8 cellular contexts compared by ENCODE assay signal in the genomic region with DNA sequence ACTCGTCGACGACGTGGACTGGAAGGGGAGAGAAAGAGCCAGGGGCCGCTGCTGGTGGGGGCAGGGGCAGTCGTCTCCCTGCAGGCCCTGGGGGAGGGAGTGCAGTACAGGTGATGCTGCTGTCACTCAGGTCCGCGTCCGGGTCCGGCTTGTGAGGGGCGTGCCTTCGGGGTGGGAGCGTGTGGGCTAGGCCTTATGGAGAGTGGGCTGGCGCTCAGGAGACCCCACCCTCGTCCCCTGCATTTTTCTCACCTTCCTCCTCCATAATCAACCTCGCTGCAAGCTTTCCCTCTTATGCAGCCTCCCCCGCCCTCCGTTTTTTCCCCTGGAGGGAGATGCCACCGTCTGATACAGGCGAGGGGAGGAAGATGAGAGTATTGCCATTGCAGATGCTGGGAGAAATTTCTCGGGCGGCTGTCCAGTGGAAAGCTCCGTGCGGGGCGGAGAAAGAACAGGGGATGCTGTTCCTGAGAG. TPM values are rescaled to one million over a fixed set of nuclear protein-coding genes. Genes with fewer than 3 reads are reported as not detected.
A peak's percentile ranks its signal among the peaks of the same experiment; 100 is the strongest.
DNase-seq lines count a peak whose midpoint lies in the region; ATAC-seq, FAIRE-seq and TF ChIP-seq lines count a peak whose summit lies in the region.

No MANE protein-coding gene starts in this region.

- peak overlapping the region; percentile 95 for H3K27ac ChIP-seq in 22Rv1
- H3K27ac ChIP-seq in HepG2 (ENCODE audit: extremely low read length, insufficient read depth, low read length) = peak overlapping the region; percentile 93

- WGBS in HepG2 (ENCODE audit: low lambda C conversion rate) = under 1% methylated on average over 15 of the region's 25 CpGs

- intact Hi-C loops in HepG2 (cut with micrococcal nuclease; ENCODE audit: unreplicated experiment) = no loop called here

- H3K79me2 ChIP-seq in HepG2 (ENCODE audit: insufficient read depth, low read length) = peaks cover 68% of the 10 kb centered on the region

- H3K9ac ChIP-seq in HepG2 (ENCODE audit: insufficient read depth, low read depth, low read length) = peak overlapping the region; percentile 95

- TF ChIP-seq EP300 in HepG2 (IDR thresholded peaks at IDR 0.05; ENCODE audit: low read depth in 2 of 2, low read length in 2 of 2) (0 out of 4 replicates have a peak, but pooled peaks of 1 of the 2 experiments have one; percentile 8), HepG2 (CRISPR knock-in tag; IDR thresholded peaks at IDR 0.05; ENCODE audit: borderline replicate concordance) (no peak)

- TF ChIP-seq CTCF in 22Rv1 (IDR thresholded peaks at IDR 0.05) (no peak), choroid plexus epithelial cell (conservative IDR thresholded peaks at IDR 0.05; ENCODE audit: low read depth, low read length) (no peak), HepG2 (CRISPR knock-in tag; IDR thresholded peaks at IDR 0.05) (no peak)

- H4K20me1 ChIP-seq in HepG2 (ENCODE audit: insufficient read depth, low read length) = peaks cover 30% of the 10 kb centered on the region

- TF ChIP-seq POLR2A in HepG2 (IDR thresholded peaks at IDR 0.05; ENCODE audit: insufficient read depth in 1 of 2, low read depth in 2 of 2, low read length in 2 of 2) = peak in 1 of 2 experiments; percentile 47; a peak in 1 of 4 replicates

- DNase-seq in NCI-H2171 (lab: John Stamatoyannopoulos, UW) = peak; percentile 70
- DNase-seq in choroid plexus epithelial cell (ENCODE audit: low read depth) = peak; percentile 60
- DNase-seq in HepG2 (ENCODE audit: low spot score) = peak; percentile 80
- peak; percentile 27 to 76 (median 37) for DNase-seq in stimulated activated CD4-positive, alpha-beta T cell treated with anti-CD3 and anti-CD28 coated beads, TNF-alpha, amount 100 ng/mL, for 24 hours (ENCODE audit: low read depth in 3 of 3)

- peak overlapping the region; percentile 76 for H3K4me3 ChIP-seq in choroid plexus epithelial cell (ENCODE audit: low read depth, low read length)
- H3K4me3 ChIP-seq in HepG2 (replicated peaks in 1 of 3; ENCODE audit: insufficient read depth in 1 of 3, low read depth in 2 of 3, low read length in 3 of 3) = peak overlapping the region; percentile 70 to 96 (median 95)

- ATAC-seq in GM18508 (IDR thresholded peaks at IDR 0.05; ENCODE audit: insufficient read depth, unreplicated experiment) = peak; percentile 15
- peak; percentile 28 for ATAC-seq in HG03039 (IDR thresholded peaks at IDR 0.05; ENCODE audit: unreplicated experiment)
- ATAC-seq in activated CD4-positive, CD25-positive, alpha-beta regulatory T cell treated with anti-CD3 and anti-CD28 coated beads, Interleukin-2, amount 50 U/mL, for 24 hours = peak; percentile 19 to 22
- peak; percentile 67 for ATAC-seq in HepG2

- H3K36me3 ChIP-seq in HepG2 (replicated peaks in 1 of 2; ENCODE audit: control insufficient read depth in 1 of 2, insufficient read depth in 2 of 2, low read length in 2 of 2) = peaks cover 0 to 2% of the 10 kb centered on the region in 2 experiments; a peak in 1 of 5 replicates

- no peak for TF ChIP-seq RAD21 in HepG2 (CRISPR knock-in tag; IDR thresholded peaks at IDR 0.05)

- H3K4me2 ChIP-seq in HepG2 (ENCODE audit: low read depth, low read length) = peak overlapping the region; percentile 96

- no TSS peak for BruUV-seq in HepG2 (replicated peaks; lab: Mats Ljungman, UMichigan)

- H3K9me3 ChIP-seq in HepG2 (ENCODE audit: low read length) = no peaks in the 10 kb centered on the region

- no peak overlapping the region for H2AFZ ChIP-seq in HepG2 (ENCODE audit: low read length)

- POLR2A ChIA-PET in HepG2 (lab: Yijun Ruan, JAX) = interaction anchor here (0.8 to 7.6 kb wide), 7 partner anchors 8 to 184 kb away, joined by 3 to 77 read pairs (median 7); a partner anchor contains a TSS

- peaks cover 65% of the 10 kb centered on the region for H3K4me1 ChIP-seq in HepG2 (ENCODE audit: insufficient read depth, low read length)

- FAIRE-seq in HepG2 (lab: Jason Lieb, UNC) = no peak

- H3K27me3 ChIP-seq in HepG2 (ENCODE audit: control insufficient read depth in 1 of 2, insufficient read depth in 2 of 2, low read length in 2 of 2) = no peaks in the 10 kb centered on the region; a peak in 1 of 5 replicates

- CTCF ChIA-PET in HepG2 (lab: Yijun Ruan, JAX; ENCODE audit: low intra/inter-chr PET ratio, low total read pairs) = no interaction called here

- in situ Hi-C loops in HepG2 (cut with HindIII; ENCODE audit: extremely low pct_ligation_motif_present, low pct_unique_long_range_greater_than_20kb) = no loop called here

TF ChIP-seq in HepG2, 621 proteins besides CTCF, POLR2A, EP300 and RAD21 (continues in another document):
- no peak for TF ChIP-seq JUND (CRISPR knock-in tag; IDR thresholded peaks at IDR 0.05)

RNA-seq across cellular contexts. Expression of a gene that starts 0.6 kb away (rescaled TPM):
- total RNA-seq in HepG2 (2016; rRNA removed; fragmentation: Illumina TruSeq; extraction: Trizol) = 134 and 169 TPM in 2 replicates
- total RNA-seq in HepG2 (2016; cell fraction: cytosol; rRNA removed; fragmentation: Illumina TruSeq; extraction: Trizol; ENCODE audit: low read depth) = 60.5 and 63.6 TPM in 2 replicates
- total RNA-seq in HepG2 (2016; cell fraction: insoluble cytoplasmic fraction; rRNA removed; fragmentation: Illumina TruSeq; extraction: Trizol) = 127 and 165 TPM in 2 replicates
- 55.2 and 56.6 TPM in 2 replicates for total RNA-seq in HepG2 (2016; cell fraction: membrane; rRNA removed; fragmentation: Illumina TruSeq; extraction: Trizol)
- total RNA-seq in HepG2 (2016; cell fraction: nucleus; rRNA removed; fragmentation: Illumina TruSeq; extraction: Trizol) = 108 and 132 TPM in 2 replicates
- polyA plus RNA-seq in HepG2 (2011; rRNA removed) = 95.6 and 112 TPM in 2 replicates
- 126 and 132 TPM in 2 replicates for polyA plus RNA-seq in HepG2 (2011; cell fraction: cytosol; rRNA removed)
- polyA plus RNA-seq in HepG2 (2011; cell fraction: nucleus; rRNA removed) = 35.3 and 41.3 TPM in 2 replicates
- 79.1 and 111 TPM in 2 replicates for polyA plus RNA-seq in HepG2 (2012)
- 32.9 and 34.1 TPM in 2 replicates for polyA plus RNA-seq in HepG2 (2016; cell fraction: cytosol; fragmentation: Illumina TruSeq; extraction: Trizol; ENCODE audit: low read depth)
- polyA plus RNA-seq in HepG2 (2016; cell fraction: insoluble cytoplasmic fraction; fragmentation: Illumina TruSeq; extraction: Trizol; ENCODE audit: low read depth) = 127 and 131 TPM in 2 replicates
- polyA plus RNA-seq in HepG2 (2016; cell fraction: membrane; fragmentation: Illumina TruSeq; extraction: Trizol; ENCODE audit: low read depth) = 34.7 and 37.2 TPM in 2 replicates
- 205 and 218 TPM in 2 replicates for polyA plus RNA-seq in HepG2 (2016; cell fraction: nucleus; fragmentation: Illumina TruSeq; extraction: Trizol; ENCODE audit: insufficient read depth, low read depth)
- polyA minus RNA-seq in HepG2 (2011; rRNA and poly(A)+ RNA removed; ENCODE audit: low replicate concordance) = 35.2 and 45.1 TPM in 2 replicates
- polyA minus RNA-seq in HepG2 (2011; cell fraction: cytosol; rRNA and poly(A)+ RNA removed) = 59.3 and 61.4 TPM in 2 replicates
- polyA minus RNA-seq in HepG2 (2011; cell fraction: nucleus; rRNA and poly(A)+ RNA removed) = 36.8 and 40.4 TPM in 2 replicates

RNA-seq across cellular contexts. Expression of a gene that starts 3.8 kb away (rescaled TPM):
- 85.1 and 148 TPM in 2 replicates for total RNA-seq in HepG2 (2016; rRNA removed; fragmentation: Illumina TruSeq; extraction: Trizol)
- total RNA-seq in HepG2 (2016; cell fraction: cytosol; rRNA removed; fragmentation: Illumina TruSeq; extraction: Trizol; ENCODE audit: low read depth) = 12.9 and 14.6 TPM in 2 replicates
- total RNA-seq in HepG2 (2016; cell fraction: insoluble cytoplasmic fraction; rRNA removed; fragmentation: Illumina TruSeq; extraction: Trizol) = 88.2 and 150 TPM in 2 replicates
- 37.4 and 44.8 TPM in 2 replicates for total RNA-seq in HepG2 (2016; cell fraction: membrane; rRNA removed; fragmentation: Illumina TruSeq; extraction: Trizol)
- 50.3 and 56.3 TPM in 2 replicates for total RNA-seq in HepG2 (2016; cell fraction: nucleus; rRNA removed; fragmentation: Illumina TruSeq; extraction: Trizol)
- 33.0 and 38.9 TPM in 2 replicates for polyA plus RNA-seq in HepG2 (2011; rRNA removed)
- 16.9 and 17.1 TPM in 2 replicates for polyA plus RNA-seq in HepG2 (2011; cell fraction: cytosol; rRNA removed)
- polyA plus RNA-seq in HepG2 (2011; cell fraction: nucleus; rRNA removed) = 20.9 and 25.1 TPM in 2 replicates
- 20.9 and 26.3 TPM in 2 replicates for polyA plus RNA-seq in HepG2 (2012)
- 4.1 and 4.3 TPM in 2 replicates for polyA plus RNA-seq in HepG2 (2016; cell fraction: cytosol; fragmentation: Illumina TruSeq; extraction: Trizol; ENCODE audit: low read depth)
- 65.8 and 72.7 TPM in 2 replicates for polyA plus RNA-seq in HepG2 (2016; cell fraction: insoluble cytoplasmic fraction; fragmentation: Illumina TruSeq; extraction: Trizol; ENCODE audit: low read depth)
- 14.1 and 16.4 TPM in 2 replicates for polyA plus RNA-seq in HepG2 (2016; cell fraction: membrane; fragmentation: Illumina TruSeq; extraction: Trizol; ENCODE audit: low read depth)
- polyA plus RNA-seq in HepG2 (2016; cell fraction: nucleus; fragmentation: Illumina TruSeq; extraction: Trizol; ENCODE audit: insufficient read depth, low read depth) = 49.9 and 50.1 TPM in 2 replicates
- 92.6 and 112 TPM in 2 replicates for polyA minus RNA-seq in HepG2 (2011; rRNA and poly(A)+ RNA removed; ENCODE audit: low replicate concordance)
- polyA minus RNA-seq in HepG2 (2011; cell fraction: cytosol; rRNA and poly(A)+ RNA removed) = 55.7 and 62.7 TPM in 2 replicates
- 44.9 and 55.3 TPM in 2 replicates for polyA minus RNA-seq in HepG2 (2011; cell fraction: nucleus; rRNA and poly(A)+ RNA removed)

RNA-seq across cellular contexts. Expression of a gene that starts 32.3 kb away (rescaled TPM):
- total RNA-seq in HepG2 (2016; rRNA removed; fragmentation: Illumina TruSeq; extraction: Trizol) = 12.6 and 16.4 TPM in 2 replicates
- 8.1 and 10.9 TPM in 2 replicates for total RNA-seq in HepG2 (2016; cell fraction: cytosol; rRNA removed; fragmentation: Illumina TruSeq; extraction: Trizol; ENCODE audit: low read depth)
- total RNA-seq in HepG2 (2016; cell fraction: insoluble cytoplasmic fraction; rRNA removed; fragmentation: Illumina TruSeq; extraction: Trizol) = 12.6 and 15.5 TPM in 2 replicates
- total RNA-seq in HepG2 (2016; cell fraction: membrane; rRNA removed; fragmentation: Illumina TruSeq; extraction: Trizol) = 11.0 and 12.1 TPM in 2 replicates
- 16.5 and 18.6 TPM in 2 replicates for total RNA-seq in HepG2 (2016; cell fraction: nucleus; rRNA removed; fragmentation: Illumina TruSeq; extraction: Trizol)
- 9.9 TPM in 2 replicates for polyA plus RNA-seq in HepG2 (2011; rRNA removed)
- polyA plus RNA-seq in HepG2 (2011; cell fraction: cytosol; rRNA removed) = 6.1 and 8.1 TPM in 2 replicates
- 11.4 and 11.9 TPM in 2 replicates for polyA plus RNA-seq in HepG2 (2011; cell fraction: nucleus; rRNA removed)
- 11.4 and 11.7 TPM in 2 replicates for polyA plus RNA-seq in HepG2 (2012)
- polyA plus RNA-seq in HepG2 (2016; cell fraction: cytosol; fragmentation: Illumina TruSeq; extraction: Trizol; ENCODE audit: low read depth) = 0.65 and 0.83 TPM in 2 replicates
- polyA plus RNA-seq in HepG2 (2016; cell fraction: insoluble cytoplasmic fraction; fragmentation: Illumina TruSeq; extraction: Trizol; ENCODE audit: low read depth) = 11.7 and 12.4 TPM in 2 replicates
- polyA plus RNA-seq in HepG2 (2016; cell fraction: membrane; fragmentation: Illumina TruSeq; extraction: Trizol; ENCODE audit: low read depth) = 2.1 and 2.4 TPM in 2 replicates
- polyA plus RNA-seq in HepG2 (2016; cell fraction: nucleus; fragmentation: Illumina TruSeq; extraction: Trizol; ENCODE audit: insufficient read depth, low read depth) = 19.1 and 22.3 TPM in 2 replicates
- 15.2 and 18.5 TPM in 2 replicates for polyA minus RNA-seq in HepG2 (2011; rRNA and poly(A)+ RNA removed; ENCODE audit: low replicate concordance)
- polyA minus RNA-seq in HepG2 (2011; cell fraction: cytosol; rRNA and poly(A)+ RNA removed) = 17.5 and 19.1 TPM in 2 replicates
- polyA minus RNA-seq in HepG2 (2011; cell fraction: nucleus; rRNA and poly(A)+ RNA removed) = 46.6 and 53.5 TPM in 2 replicates

Comparison
In these comparisons a context has a peak if more than half of its experiments do, and no peak if none do; other contexts are left out.
1. Peak in every context shown above with its lines: DNase-seq, ATAC-seq, H3K4me3 ChIP-seq and H3K27ac ChIP-seq.
2. ATAC-seq: peak in every context shown above with its lines; median percentile 67 in HepG2; 28 in HG03039; 20 in activated CD4-positive, CD25-positive, alpha-beta regulatory T cell treated with anti-CD3 and anti-CD28 coated beads, Interleukin-2, amount 50 U/mL, for 24 hours; 15 in GM18508.